In genomic region chr5:103259705-103260355, GRCh38 we compare ENCODE assay signal across 8 cellular contexts. TPM values are rescaled to one million over a fixed set of nuclear protein-coding genes. Genes with fewer than 3 reads are reported as not detected.
DNase-seq lines count a peak whose midpoint lies in the region; ATAC-seq and TF ChIP-seq lines count a peak whose summit lies in the region.

No MANE protein-coding gene starts in this region.

- TF ChIP-seq CTCF in C4-2B (conservative IDR thresholded peaks at IDR 0.05) (no peak), GM23338 (conservative IDR thresholded peaks at IDR 0.05; ENCODE audit: low read depth in 2 of 2) (no peak), upper lobe of left lung (IDR thresholded peaks at IDR 0.05) (no peak)

- H4K20me1 ChIP-seq in GM23338 (replicated peaks; ENCODE audit: insufficient read depth) = peaks cover 13% of the 10 kb centered on the region

- peaks cover 38% of the 10 kb centered on the region for H3K4me1 Mint-ChIP-seq in GM23338

- H3K4me1 ChIP-seq in GM23338 (ENCODE audit: insufficient read depth) (peaks cover 30% of the 10 kb centered on the region), ectodermal cell (ENCODE audit: control insufficient read depth, insufficient read depth, low read length) (peaks cover 16% of the 10 kb centered on the region), upper lobe of left lung (peaks cover 5 to 31% (median 25%) of the 10 kb centered on the region in 4 donors)

- peaks cover 54% of the 10 kb centered on the region for H3K79me2 ChIP-seq in GM23338 (replicated peaks; ENCODE audit: insufficient read depth)

- H2AFZ ChIP-seq in GM23338 = peak overlapping the region; percentile 40; the same call in 1 of the 2 replicates

- peak overlapping the region; percentile 96 for H3K4me3 Mint-ChIP-seq in GM23338

- no peaks in the 10 kb centered on the region for H3F3A ChIP-seq in GM23338 (replicated peaks; ENCODE audit: low read depth)

- H3K36me3 ChIP-seq in GM23338 (ENCODE audit: insufficient read depth) = no peaks in the 10 kb centered on the region
- H3K36me3 ChIP-seq in SK-N-MC (ENCODE audit: insufficient read depth, low read length) = 0 out of 2 replicates have a peak, but pooled peaks cover 5% of the 10 kb centered on the region
- no peaks in the 10 kb centered on the region for H3K36me3 ChIP-seq in ectodermal cell (ENCODE audit: control insufficient read depth, insufficient read depth, low read length)
- no peaks in the 10 kb centered on the region for H3K36me3 ChIP-seq in upper lobe of left lung

- H3K9me3 ChIP-seq in SK-N-MC (ENCODE audit: low read depth, low read length) (no peaks in the 10 kb centered on the region), ectodermal cell (ENCODE audit: control insufficient read depth, low read length) (no peaks in the 10 kb centered on the region), upper lobe of left lung (no peaks in the 10 kb centered on the region)

- no peaks in the 10 kb centered on the region for H3K9me3 Mint-ChIP-seq in GM23338

- peak; percentile 4 for ATAC-seq in GM23338
- peak in 1 of 2 donors; percentile 5 for ATAC-seq in upper lobe of left lung (ENCODE audit: low FRiP score in 2 of 2)
- ATAC-seq in esophagus mucosa = no peak

- no peak for TF ChIP-seq EP300 in upper lobe of left lung (IDR thresholded peaks at IDR 0.05)

- H3K4me2 ChIP-seq in GM23338 = peak overlapping the region; percentile 85

- no peaks in the 10 kb centered on the region for H3K9me2 ChIP-seq in GM23338 (ENCODE audit: insufficient read depth)

- H3K9ac ChIP-seq in SK-N-MC (ENCODE audit: insufficient read length) = peak overlapping the region; percentile 85

- peak overlapping the region; percentile 84 for H3K4me3 ChIP-seq in GM23338
- H3K4me3 ChIP-seq in SK-N-MC = peak overlapping the region; percentile 89
- H3K4me3 ChIP-seq in ectodermal cell (ENCODE audit: insufficient read depth, low read depth, low read length) = peak overlapping the region; percentile 98
- H3K4me3 ChIP-seq in upper lobe of left lung = peak overlapping the region; percentile 70 to 96 (median 89)

- H3K27ac ChIP-seq in C4-2B (peak overlapping the region; percentile 94), GM23338 (ENCODE audit: low read depth) (no peak overlapping the region), SK-N-MC (peak overlapping the region; percentile 53; the same call in 1 of the 2 replicates), ectodermal cell (ENCODE audit: insufficient read depth, low read depth, low read length, poor library complexity, severe bottlenecking) (peak overlapping the region; percentile 58), upper lobe of left lung (peak overlapping the region; percentile 84 to 90 (median 89))

- H3K36me3 Mint-ChIP-seq in GM23338 (ENCODE audit: low read depth) = no peaks in the 10 kb centered on the region

- no peak for TF ChIP-seq POLR2A in upper lobe of left lung (IDR thresholded peaks at IDR 0.05)

- DNase-seq in GM23338 (ENCODE audit: low spot score) (peak; percentile 58), SK-N-MC (ENCODE audit: low read depth, low spot score) (peak; percentile 24), mesenteric fat pad (ENCODE audit: low spot score) (peak; percentile 90), upper lobe of left lung (peak in 1 of 2 donors; percentile 26), activated gamma-delta T cell (lab: John Stamatoyannopoulos, UW) (no peak)

- no peaks in the 10 kb centered on the region for H3K27me3 Mint-ChIP-seq in GM23338 (ENCODE audit: insufficient read depth, low read depth, poor library complexity)

- H3K27ac Mint-ChIP-seq in GM23338 = peak overlapping the region; percentile 42; the same call in 1 of the 2 replicates

- WGBS in ectodermal cell, 2 experiments = 1 to 2% methylated on average over 19 to 20 of the region's 20 CpGs
- WGBS in upper lobe of left lung, 2 donors = 9 to 13% methylated on average over 8 to 9 of the region's 20 CpGs

- H3K27me3 ChIP-seq in GM23338 (ENCODE audit: insufficient read depth) (no peaks in the 10 kb centered on the region), ectodermal cell (ENCODE audit: control insufficient read depth, insufficient read depth, low read length, poor library complexity, severe bottlenecking) (no peaks in the 10 kb centered on the region), upper lobe of left lung (no peaks in the 10 kb centered on the region)

TF ChIP-seq in GM23338, 12 proteins besides CTCF, POLR2A, EP300 and RAD21 (continues in another document):
- TF ChIP-seq CREB1 (CRISPR knock-in tag; IDR thresholded peaks at IDR 0.05; ENCODE audit: low read depth) = no peak
- no peak for TF ChIP-seq POLR2AphosphoS5 (IDR thresholded peaks at IDR 0.05; ENCODE audit: low read depth)
- TF ChIP-seq ZNF331 (CRISPR knock-in tag; IDR thresholded peaks at IDR 0.05; ENCODE audit: low read depth) = no peak
- TF ChIP-seq ETS1 (IDR thresholded peaks at IDR 0.05) = no peak
- TF ChIP-seq JUNB (IDR thresholded peaks at IDR 0.05; ENCODE audit: unreplicated experiment) = no peak
- no peak for TF ChIP-seq ZNF462 (CRISPR knock-in tag; IDR thresholded peaks at IDR 0.05)
- no peak for TF ChIP-seq EZH2 (IDR thresholded peaks at IDR 0.05; ENCODE audit: low read depth, unreplicated experiment)

RNA-seq across cellular contexts. Expression of gene MACIR, which starts 1.3 kb away (rescaled TPM):
- 26.4 and 27.6 TPM in 2 replicates for total RNA-seq in GM23338 (2014; rRNA removed; shearing (Covaris generic))
- 11.7 and 13.4 TPM in 2 replicates for polyA plus RNA-seq in GM23338 (2016; fragmentation: Nextera tagmentation; extraction: Ambion mirVana)
- polyA plus RNA-seq in ectodermal cell (2013, experiment 1 of 4) = 31.6 TPM
- 26.1 TPM for polyA plus RNA-seq in ectodermal cell (2013, experiment 2 of 4)
- 24.7 TPM for polyA plus RNA-seq in ectodermal cell (2013, experiment 3 of 4)
- polyA plus RNA-seq in ectodermal cell (2013, experiment 4 of 4) = 25.7 TPM
- total RNA-seq in mesenteric fat pad (41.8 TPM), upper lobe of left lung (10 to 100 TPM in 1 of 6 donors, 1 to 10 TPM in 5; 2.6 to 12.5 (median 6.8) TPM), esophagus mucosa (3.6 TPM)
